Comparison of ENCODE assay signal across 25 cellular contexts in the genomic region with DNA sequence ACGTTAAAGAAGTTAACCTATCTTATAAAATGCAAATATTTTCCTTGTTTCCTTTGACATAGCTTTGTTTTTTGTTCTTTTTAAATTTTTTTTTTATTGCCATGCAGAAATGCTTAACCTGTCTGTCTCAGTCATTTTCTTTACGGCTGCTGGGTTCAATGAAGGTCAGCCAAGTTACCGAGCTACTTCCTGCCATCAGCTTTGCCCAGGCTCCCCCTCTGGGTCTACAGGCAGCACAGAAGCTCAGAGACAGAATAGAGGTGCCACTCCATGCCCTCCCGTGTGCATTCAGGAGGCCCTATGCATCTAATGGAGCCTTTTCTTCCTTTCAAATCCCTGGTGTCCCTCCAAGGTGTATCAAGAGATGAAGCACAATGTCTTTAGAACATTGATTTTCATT.
"Had no signal": no experiment of that assay in that cellular context is flagged by ENCODE, and none has a peak within 500 bp of the region (broad histone marks: within the 10 kb centered on the region; RNA-seq: fewer than 3 reads in every experiment).

No MANE protein-coding gene starts in this region.

- H3K9me3 ChIP-seq: mucosa of descending colon, ovary, stomach, testis, thyroid gland, transverse colon, upper lobe of left lung, vagina had no signal

- H2AFZ ChIP-seq: hepatocyte had no signal

- H3K27me3 ChIP-seq: hepatocyte, ovary, right atrium auricular region, stomach, testis, thyroid gland, transverse colon, upper lobe of left lung, vagina had no signal

- H3K4me3 ChIP-seq: hepatocyte, left ventricle myocardium inferior, lung, mucosa of descending colon, ovary, right atrium auricular region, skin epidermis, stomach, testis, thyroid gland, transverse colon, upper lobe of left lung, vagina had no signal

- H3K79me2 ChIP-seq: hepatocyte had no signal

- ATAC-seq: left cardiac atrium; mucosa of descending colon; naive thymus-derived CD4-positive, alpha-beta T cell; natural killer cell treated with Interleukin-12 subunit alpha and Interleukin-12 subunit beta and Interleukin-15 and Interleukin-18, amount 100 ng/mL, for 72 hours; sciatic nerve; stimulated activated naive B cell treated with anti-CD40 and anti-IgM and Interleukin-4, amounts not matched to agents 10 μg/mL and 1 μg/mL and 100 μg/mL, for 72 hours; stimulated activated naive CD8-positive, alpha-beta T cell treated with anti-CD3 and anti-CD28 coated beads, Interleukin-15, Interleukin-2, amounts not matched to agents 100 U/mL and 50 U/mL, for 24 hours had no signal

- DNase-seq: islet precursor cell; left cardiac atrium; left ventricle myocardium inferior; midbrain; mucosa of descending colon; naive thymus-derived CD4-positive, alpha-beta T cell; ovary; stimulated activated CD4-positive, alpha-beta T cell treated with anti-CD3 and anti-CD28 coated beads, Interleukin-12 subunit alpha, Interleukin-12 subunit beta, amount 100 ng/mL, for 4 hours; stimulated activated CD4-positive, alpha-beta T cell treated with anti-CD3 and anti-CD28 coated beads, Interleukin-15, amount 100 ng/mL, for 24 hours; stimulated activated CD4-positive, alpha-beta T cell treated with anti-CD3 and anti-CD28 coated beads, Interleukin-2, amount 100 ng/mL, for 24 hours; stimulated activated CD4-positive, alpha-beta T cell treated with anti-CD3 and anti-CD28 coated beads, Interleukin-4, amount 100 ng/mL, for 1 hour; stimulated activated naive B cell treated with anti-CD40 and anti-IgM and Interleukin-4, amounts not matched to agents 10 μg/mL and 1 μg/mL and 100 μg/mL, for 72 hours; stimulated activated naive CD8-positive, alpha-beta T cell treated with anti-CD3 and anti-CD28 coated beads, Interleukin-15, Interleukin-2, amounts not matched to agents 100 U/mL and 50 U/mL, for 24 hours; stomach; testis; thyroid gland; transverse colon; upper lobe of left lung had no signal

- H3K4me1 ChIP-seq: left ventricle myocardium inferior, right atrium auricular region, stomach, thyroid gland, transverse colon, upper lobe of left lung, vagina had no signal

- H3K36me3 ChIP-seq: left ventricle myocardium inferior, ovary, right atrium auricular region, stomach, thyroid gland, transverse colon, upper lobe of left lung, vagina had no signal

- H3K4me2 ChIP-seq: hepatocyte had no signal

- H3K27ac ChIP-seq: hepatocyte, left ventricle myocardium inferior, ovary, right atrium auricular region, skin epidermis, stomach, testis, thyroid gland, transverse colon, upper lobe of left lung, vagina had no signal
